In the genomic region with DNA sequence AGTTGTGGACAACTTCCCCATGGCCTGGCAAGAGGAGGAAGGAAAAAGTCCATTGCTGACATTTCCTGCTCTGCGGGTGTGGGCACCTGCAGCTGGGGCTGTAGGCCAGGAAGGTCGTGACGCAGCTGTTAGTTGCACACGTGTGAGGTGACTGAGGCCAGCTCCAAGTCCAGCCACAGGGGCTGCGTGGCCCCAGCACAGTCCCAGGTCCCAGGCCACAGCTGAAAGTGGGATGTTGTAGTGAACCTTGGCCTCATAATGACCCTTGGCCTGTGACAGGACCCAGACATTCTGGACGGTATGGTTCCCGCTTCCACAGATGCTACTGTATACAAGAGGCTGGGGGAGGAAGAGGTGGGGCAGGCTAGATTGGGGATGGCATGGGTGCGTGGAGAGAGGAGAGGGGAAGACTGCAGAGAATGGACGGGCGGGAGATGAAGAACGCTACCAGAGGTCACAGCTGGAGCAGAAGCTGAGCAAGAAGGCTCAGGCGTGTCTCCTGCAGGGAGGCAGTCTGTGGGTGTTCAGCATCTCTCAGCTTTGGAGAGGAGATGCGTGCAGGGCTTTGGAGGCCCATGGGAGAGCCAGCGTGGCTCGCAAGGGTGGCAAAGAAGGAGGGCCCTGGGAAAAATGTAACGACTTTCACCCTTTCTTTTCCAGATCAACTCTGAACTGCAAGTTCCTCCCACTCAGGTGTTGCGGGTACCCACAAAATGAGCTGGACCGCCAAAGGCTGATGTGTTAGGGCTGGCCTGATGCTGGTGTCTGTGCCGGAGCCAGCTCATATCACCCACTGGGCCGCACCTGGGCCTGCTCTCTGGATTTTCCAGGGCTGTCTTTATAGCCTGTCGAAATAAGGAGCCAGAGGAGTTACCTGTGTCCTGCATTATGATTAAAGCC, we compare ENCODE assay signal across 1 cellular context.
TF ChIP-seq lines count a peak whose summit lies in the region.

No MANE protein-coding gene starts in this region.

TF ChIP-seq in H1, 55 proteins besides CTCF, POLR2A, EP300 and RAD21:
- no peak for TF ChIP-seq HDAC6 (IDR thresholded peaks at IDR 0.05; ENCODE audit: low read depth, low read length)
- TF ChIP-seq, protein P1, sequence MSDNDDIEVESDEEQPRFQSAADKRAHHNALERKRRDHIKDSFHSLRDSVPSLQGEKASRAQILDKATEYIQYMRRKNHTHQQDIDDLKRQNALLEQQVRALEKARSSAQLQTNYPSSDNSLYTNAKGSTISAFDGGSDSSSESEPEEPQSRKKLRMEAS (IDR thresholded peaks at IDR 0.05), result no peak
- TF ChIP-seq JUN (IDR thresholded peaks at IDR 0.05; ENCODE audit: low read depth, low read length), result no peak
- TF ChIP-seq POLR2AphosphoS5 (IDR thresholded peaks at IDR 0.05; ENCODE audit: low read depth, low read length), result no peak
- TF ChIP-seq RBBP5 (IDR thresholded peaks at IDR 0.05; ENCODE audit: borderline replicate concordance, low read depth, low read length), result no peak
- TF ChIP-seq SIRT6 (IDR thresholded peaks at IDR 0.05; ENCODE audit: low read length), result no peak
- TF ChIP-seq MAFK (IDR thresholded peaks at IDR 0.05; ENCODE audit: low read depth, low read length), result no peak
- TF ChIP-seq TAF7 (optimal IDR thresholded peaks at IDR 0.05; ENCODE audit: borderline replicate concordance, low read depth, low read length), result no peak
- no peak for TF ChIP-seq SIN3A (conservative IDR thresholded peaks at IDR 0.05 in 1 of 2, IDR thresholded peaks at IDR 0.05 in 1 of 2; ENCODE audit: low read depth in 1 of 2, low read length in 2 of 2)
- no peak for TF ChIP-seq ASH2L (IDR thresholded peaks at IDR 0.05; ENCODE audit: low read length)
- TF ChIP-seq HDAC2 (IDR thresholded peaks at IDR 0.05; ENCODE audit: borderline replicate concordance in 1 of 2, low read depth in 2 of 2, low read length in 2 of 2), result no peak
- TF ChIP-seq EZH2 (IDR thresholded peaks at IDR 0.05; ENCODE audit: low read depth, low read length, severe bottlenecking), result no peak
- TF ChIP-seq ZNF274 (IDR thresholded peaks at IDR 0.05; ENCODE audit: borderline replicate concordance, extremely low read depth, low read length), result no peak
- no peak for TF ChIP-seq NANOG (IDR thresholded peaks at IDR 0.05; ENCODE audit: insufficient read depth, low read depth, low read length, poor library complexity, severe bottlenecking)
- no peak for TF ChIP-seq EGR1 (IDR thresholded peaks at IDR 0.05; ENCODE audit: borderline replicate concordance, low read depth, low read length)
- TF ChIP-seq TBP (IDR thresholded peaks at IDR 0.05; ENCODE audit: low read depth, low read length), result no peak
- TF ChIP-seq, protein P2, sequence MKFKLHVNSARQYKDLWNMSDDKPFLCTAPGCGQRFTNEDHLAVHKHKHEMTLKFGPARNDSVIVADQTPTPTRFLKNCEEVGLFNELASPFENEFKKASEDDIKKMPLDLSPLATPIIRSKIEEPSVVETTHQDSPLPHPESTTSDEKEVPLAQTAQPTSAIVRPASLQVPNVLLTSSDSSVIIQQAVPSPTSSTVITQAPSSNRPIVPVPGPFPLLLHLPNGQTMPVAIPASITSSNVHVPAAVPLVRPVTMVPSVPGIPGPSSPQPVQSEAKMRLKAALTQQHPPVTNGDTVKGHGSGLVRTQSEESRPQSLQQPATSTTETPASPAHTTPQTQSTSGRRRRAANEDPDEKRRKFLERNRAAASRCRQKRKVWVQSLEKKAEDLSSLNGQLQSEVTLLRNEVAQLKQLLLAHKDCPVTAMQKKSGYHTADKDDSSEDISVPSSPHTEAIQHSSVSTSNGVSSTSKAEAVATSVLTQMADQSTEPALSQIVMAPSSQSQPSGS (IDR thresholded peaks at IDR 0.05; ENCODE audit: low read length), result no peak
- no peak for TF ChIP-seq FOSL1 (IDR thresholded peaks at IDR 0.05; ENCODE audit: insufficient read depth, low read depth, low read length)
